Comparison of ENCODE assay signal across 8 cellular contexts in the genomic region with DNA sequence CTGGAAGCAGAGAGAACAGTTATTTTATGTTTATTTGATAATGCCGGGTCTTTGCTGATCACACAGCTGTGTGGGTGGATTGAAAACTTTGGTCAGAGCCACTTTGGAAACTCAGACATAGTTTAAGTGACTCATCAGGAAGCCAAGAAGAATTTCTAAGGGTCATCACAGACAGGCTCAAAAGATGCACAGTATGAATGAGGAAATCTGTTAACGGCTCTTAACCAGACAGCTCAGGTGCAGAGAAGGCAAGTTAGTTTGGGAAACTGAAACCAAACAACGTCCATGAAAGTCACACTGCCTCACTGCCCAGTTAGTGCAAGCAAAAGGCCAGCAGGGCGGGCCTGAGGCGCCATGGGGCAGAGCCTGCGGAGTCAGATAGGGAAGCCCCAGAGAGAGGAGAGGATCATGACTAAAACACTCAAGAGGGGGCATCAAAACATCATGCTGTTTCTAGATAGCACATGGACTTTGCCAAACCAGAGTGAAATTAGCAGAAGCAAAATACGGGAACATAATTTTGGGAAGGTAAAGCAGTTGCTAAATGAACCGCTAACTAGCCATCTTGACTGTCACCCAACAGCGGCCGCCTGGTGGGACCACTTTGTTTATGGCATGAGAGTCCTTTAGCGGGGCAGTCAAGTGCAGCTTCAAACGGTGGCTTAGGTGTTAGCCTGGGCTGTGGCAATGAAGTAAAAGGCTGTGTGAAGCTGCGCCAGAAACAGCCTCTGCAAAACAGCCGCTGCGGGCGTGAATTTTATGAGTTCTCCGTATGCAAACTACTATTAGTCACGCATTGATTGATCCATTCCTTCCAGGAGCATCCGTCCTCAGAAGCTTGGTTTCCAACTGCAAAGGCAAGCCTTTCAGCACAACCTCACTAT.
DNase-seq lines count a peak whose midpoint lies in the region; ATAC-seq and TF ChIP-seq lines count a peak whose summit lies in the region.

No MANE protein-coding gene starts in this region.

- DNase-seq in AG08395 (ENCODE audit: low spot score) (peak; percentile 80), HT1080 (ENCODE audit: low read depth) (peak; percentile 94), kidney epithelial cell (ENCODE audit: low read depth) (peak; percentile 85), amygdala (lab: John Stamatoyannopoulos, UW) (no peak)
- no peak for DNase-seq in activated CD4-positive, alpha-beta memory T cell treated with anti-CD3 and anti-CD28 coated beads, Interleukin-2, amount 10 ng/mL, durations not matched to agents 7 days and 5 days

- POLR2A ChIA-PET in activated CD4-positive, alpha-beta memory T cell treated with anti-CD3 and anti-CD28 coated beads, Interleukin-2, amount 10 ng/mL, durations not matched to agents 7 days and 5 days (lab: Charles Lee): interaction anchor here (1.1 kb wide), 1 partner anchor 34 kb away, joined by 3 read pairs; no protein-coding TSS in a partner anchor

- H3K27me3 Mint-ChIP-seq in activated CD4-positive, alpha-beta memory T cell treated with anti-CD3 and anti-CD28 coated beads, Interleukin-2, amount 10 ng/mL, durations not matched to agents 7 days and 5 days: no peaks in the 10 kb centered on the region

- H3K27me3 ChIP-seq in kidney epithelial cell (ENCODE audit: control insufficient read depth, insufficient read depth, low read length): no peaks in the 10 kb centered on the region

- peaks cover 41% of the 10 kb centered on the region for H3K36me3 Mint-ChIP-seq in activated CD4-positive, alpha-beta memory T cell treated with anti-CD3 and anti-CD28 coated beads, Interleukin-2, amount 10 ng/mL, durations not matched to agents 7 days and 5 days (ENCODE audit: low read depth)

- H3K4me1 Mint-ChIP-seq in activated CD4-positive, alpha-beta memory T cell treated with anti-CD3 and anti-CD28 coated beads, Interleukin-2, amount 10 ng/mL, durations not matched to agents 7 days and 5 days: peaks cover 63% of the 10 kb centered on the region

- H3K9me3 Mint-ChIP-seq in activated CD4-positive, alpha-beta memory T cell treated with anti-CD3 and anti-CD28 coated beads, Interleukin-2, amount 10 ng/mL, durations not matched to agents 7 days and 5 days: no peaks in the 10 kb centered on the region

- H3K4me3 ChIP-seq in kidney epithelial cell (ENCODE audit: low read depth, low read length): no peak overlapping the region

- CTCF ChIA-PET in activated CD4-positive, alpha-beta memory T cell treated with anti-CD3 and anti-CD28 coated beads, Interleukin-2, amount 10 ng/mL, durations not matched to agents 7 days and 5 days (lab: Charles Lee): no interaction called here

- peak overlapping the region; percentile 13 for H3K27ac Mint-ChIP-seq in activated CD4-positive, alpha-beta memory T cell treated with anti-CD3 and anti-CD28 coated beads, Interleukin-2, amount 10 ng/mL, durations not matched to agents 7 days and 5 days

- TF ChIP-seq CTCF in kidney epithelial cell (IDR thresholded peaks at IDR 0.05; ENCODE audit: insufficient read depth, low read length, poor library complexity, severe bottlenecking): no peak

- H3K4me3 Mint-ChIP-seq in activated CD4-positive, alpha-beta memory T cell treated with anti-CD3 and anti-CD28 coated beads, Interleukin-2, amount 10 ng/mL, durations not matched to agents 7 days and 5 days: no peak overlapping the region

- ATAC-seq in HG03565 (IDR thresholded peaks at IDR 0.05; ENCODE audit: unreplicated experiment) (no peak), HG03354 (IDR thresholded peaks at IDR 0.05; ENCODE audit: poor library complexity, severe bottlenecking, unreplicated experiment) (no peak), GM21737 (IDR thresholded peaks at IDR 0.05; ENCODE audit: unreplicated experiment) (no peak)

- H3K36me3 ChIP-seq in kidney epithelial cell (ENCODE audit: control insufficient read depth, insufficient read depth, low read length): no peaks in the 10 kb centered on the region

Comparison
In these comparisons a context has a peak if more than half of its experiments do, and no peak if none do; other contexts are left out.
1. DNase-seq: peak in AG08395 (single experiment), HT1080 (single experiment) and kidney epithelial cell (single experiment); none in activated CD4-positive, alpha-beta memory T cell treated with anti-CD3 and anti-CD28 coated beads, Interleukin-2, amount 10 ng/mL, durations not matched to agents 7 days and 5 days (single experiment) and amygdala (0 of 56).